ENCODE assay signal across 18 cellular contexts in the genomic region with DNA sequence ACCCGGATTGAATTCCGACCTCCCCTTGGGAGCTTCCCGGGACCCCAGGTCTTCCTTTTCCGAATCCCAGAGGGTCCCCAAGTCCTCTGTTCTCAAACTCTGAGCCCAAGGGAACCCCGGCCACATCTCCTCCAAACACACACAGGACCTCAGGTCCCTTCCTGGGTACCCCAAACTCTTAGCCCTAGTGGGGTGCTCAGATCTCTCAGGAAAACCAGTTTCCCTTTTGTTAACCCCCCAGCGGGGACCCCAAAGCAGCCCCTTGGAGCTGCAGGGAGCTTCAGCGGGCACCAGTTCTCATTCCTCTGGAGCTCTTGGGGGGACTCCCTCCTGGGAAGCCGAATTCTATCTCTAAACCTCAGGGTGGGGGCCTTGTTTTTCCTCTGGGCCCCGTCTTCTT. TPM values are rescaled to one million over a fixed set of nuclear protein-coding genes. Genes with fewer than 3 reads are reported as not detected.
DNase-seq lines count a peak whose midpoint lies in the region; ATAC-seq, FAIRE-seq and TF ChIP-seq lines count a peak whose summit lies in the region.
"Had no signal": no experiment of that assay in that cellular context is flagged by ENCODE, and none has a peak within 500 bp of the region (broad histone marks: within the 10 kb centered on the region; RNA-seq: fewer than 3 reads in every experiment).

No MANE protein-coding gene starts in this region.

- H3K36me3 ChIP-seq in heart left ventricle = no peaks in the 10 kb centered on the region
- H3K36me3 ChIP-seq: esophagus squamous epithelium, SJSA1 had no signal

- CTCF ChIA-PET in A549 (lab: Yijun Ruan, JAX) = interaction anchor here (1.4 to 4.6 kb wide), 6 partner anchors 12 to 85 kb away, joined by 4 to 45 read pairs (median 7); no protein-coding TSS in a partner anchor
- CTCF ChIA-PET in activated naive CD4-positive, alpha-beta T cell treated with anti-CD3 and anti-CD28 coated beads for 36 hours (lab: Charles Lee) = no interaction called here

- peaks cover 66% of the 10 kb centered on the region for H3K4me1 ChIP-seq in A549
- H3K4me1 ChIP-seq in heart left ventricle = peaks cover 0 to 10% (median 3%) of the 10 kb centered on the region in 12 donors

- H3K36me3 Mint-ChIP-seq in brain = no peaks in the 10 kb centered on the region
- H3K36me3 Mint-ChIP-seq in naive thymus-derived CD8-positive, alpha-beta T cell = peaks cover 0 to 4% (median 0%) of the 10 kb centered on the region in 3 donors
- no peaks in the 10 kb centered on the region for H3K36me3 Mint-ChIP-seq in activated naive CD4-positive, alpha-beta T cell treated with anti-CD3 and anti-CD28 coated beads for 36 hours (ENCODE audit: low read depth)

- H3K9me3 ChIP-seq in A549 (no peaks in the 10 kb centered on the region), heart left ventricle (no peaks in the 10 kb centered on the region)
- H3K9me3 ChIP-seq: esophagus squamous epithelium, mucosa of descending colon, SJSA1 had no signal

- peak overlapping the region; percentile 93 to 97 for H3K27ac ChIP-seq in A549
- H3K27ac ChIP-seq in heart left ventricle = no peak overlapping the region
- H3K27ac ChIP-seq: esophagus squamous epithelium, hepatocyte, KMS-11, SJSA1 had no signal

- peaks cover 17% of the 10 kb centered on the region for H3K4me1 Mint-ChIP-seq in brain
- peaks cover 4 to 9% (median 6%) of the 10 kb centered on the region in 4 donors for H3K4me1 Mint-ChIP-seq in naive thymus-derived CD8-positive, alpha-beta T cell
- H3K4me1 Mint-ChIP-seq in activated naive CD4-positive, alpha-beta T cell treated with anti-CD3 and anti-CD28 coated beads for 36 hours (ENCODE audit: low read depth) = peaks cover 8% of the 10 kb centered on the region

- FAIRE-seq in A549 (lab: Jason Lieb, UNC) = no peak
- FAIRE-seq: urothelium cell line had no signal

- peaks cover 19 to 64% (median 37%) of the 10 kb centered on the region in 9 donors for H3K27me3 ChIP-seq in heart left ventricle

- H3K4me2 ChIP-seq in A549 = peak overlapping the region; percentile 86
- H3K4me2 ChIP-seq: KMS-11 had no signal

- intact Hi-C loops in heart left ventricle (cut with DNase I) = no loop called here
- intact Hi-C loops in activated naive CD4-positive, alpha-beta T cell treated with anti-CD3 and anti-CD28 coated beads for 36 hours (cut with micrococcal nuclease) = no loop called here

- ATAC-seq in A549 = no peak
- ATAC-seq in naive thymus-derived CD8-positive, alpha-beta T cell = no peak
- ATAC-seq in HG02973 (IDR thresholded peaks at IDR 0.05; ENCODE audit: unreplicated experiment) = no peak
- no peak for ATAC-seq in heart left ventricle
- ATAC-seq: mucosa of descending colon had no signal

- POLR2A ChIA-PET in A549 (lab: Yijun Ruan, JAX) = interaction anchor here (1.2 to 1.8 kb wide), 3 partner anchors 10 to 28 kb away, joined by 6 to 7 read pairs (median 6); no protein-coding TSS in a partner anchor
- POLR2A ChIA-PET in naive thymus-derived CD8-positive, alpha-beta T cell (lab: Charles Lee) = no interaction called here

- H3K4me3 ChIP-seq in A549 = peak overlapping the region; percentile 51
- peak overlapping the region in 1 of 12 donors; percentile 3 for H3K4me3 ChIP-seq in heart left ventricle
- H3K4me3 ChIP-seq: hepatocyte, mucosa of descending colon had no signal

- no peak for TF ChIP-seq RAD21 in A549 (conservative IDR thresholded peaks at IDR 0.05 in 1 of 2, IDR thresholded peaks at IDR 0.05 in 1 of 2)

- peaks cover 0 to 2% (median 0%) of the 10 kb centered on the region in 5 experiments for H3K9me3 Mint-ChIP-seq in brain
- H3K9me3 Mint-ChIP-seq in naive thymus-derived CD8-positive, alpha-beta T cell = peaks cover 0 to 3% (median 0%) of the 10 kb centered on the region in 9 donors
- no peaks in the 10 kb centered on the region for H3K9me3 Mint-ChIP-seq in activated naive CD4-positive, alpha-beta T cell treated with anti-CD3 and anti-CD28 coated beads for 36 hours
- H3K9me3 Mint-ChIP-seq: stimulated activated naive CD8-positive, alpha-beta T cell treated with anti-CD3 and anti-CD28 coated beads, Interleukin-15, Interleukin-2, amounts not matched to agents 100 ng/mL and 50 ng/mL, for 24 hours had no signal

- TF ChIP-seq POLR2A in A549 (IDR thresholded peaks at IDR 0.05; ENCODE audit: low read length) = no peak
- no peak for TF ChIP-seq POLR2A in heart left ventricle (IDR thresholded peaks at IDR 0.05)

- 75% methylated on average over 9 of the region's 9 CpGs for WGBS in A549 (ENCODE audit: missing lambda C conversion rate)
- WGBS in heart left ventricle, 4 donors = 71 to 76% (median 74%) methylated on average over 9 of the region's 9 CpGs

- peak overlapping the region in 4 of 5 experiments; percentile 26 to 72 (median 66) for H3K27ac Mint-ChIP-seq in brain
- peak overlapping the region in 1 of 10 donors; percentile 27 for H3K27ac Mint-ChIP-seq in naive thymus-derived CD8-positive, alpha-beta T cell
- no peak overlapping the region for H3K27ac Mint-ChIP-seq in activated naive CD4-positive, alpha-beta T cell treated with anti-CD3 and anti-CD28 coated beads for 36 hours
- H3K27ac Mint-ChIP-seq: stimulated activated naive CD8-positive, alpha-beta T cell treated with anti-CD3 and anti-CD28 coated beads, Interleukin-15, Interleukin-2, amounts not matched to agents 100 ng/mL and 50 ng/mL, for 24 hours had no signal

- H3K4me3 Mint-ChIP-seq in brain = peak overlapping the region; percentile 26 to 75 (median 64)
- H3K4me3 Mint-ChIP-seq in naive thymus-derived CD8-positive, alpha-beta T cell = peak overlapping the region in 8 of 10 donors; percentile 6 to 77 (median 50)
- no peak overlapping the region for H3K4me3 Mint-ChIP-seq in activated naive CD4-positive, alpha-beta T cell treated with anti-CD3 and anti-CD28 coated beads for 36 hours
- H3K4me3 Mint-ChIP-seq: stimulated activated naive CD8-positive, alpha-beta T cell treated with anti-CD3 and anti-CD28 coated beads, Interleukin-15, Interleukin-2, amounts not matched to agents 100 ng/mL and 50 ng/mL, for 24 hours had no signal

- TF ChIP-seq EP300 in A549 (IDR thresholded peaks at IDR 0.05) = no peak

- TF ChIP-seq CTCF in A549 (IDR thresholded peaks at IDR 0.05) = no peak
- TF ChIP-seq CTCF in GM20000 (IDR thresholded peaks at IDR 0.05; ENCODE audit: extremely low read depth, missing control alignments) = no peak
- no peak for TF ChIP-seq CTCF in brain (conservative IDR thresholded peaks at IDR 0.05)
- TF ChIP-seq CTCF in heart left ventricle (IDR thresholded peaks at IDR 0.05) = no peak

- DNase-seq in A549 (ENCODE audit: low read depth in 1 of 2, low spot score in 1 of 2) (no peak), GM20000 (ENCODE audit: low spot score) (peak; percentile 45), DMS 273 (lab: John Stamatoyannopoulos, UW; ENCODE audit: unreplicated experiment) (no peak), heart left ventricle (no peak)
- DNase-seq in naive thymus-derived CD8-positive, alpha-beta T cell = no peak
- DNase-seq in activated naive CD4-positive, alpha-beta T cell treated with anti-CD3 and anti-CD28 coated beads for 36 hours = no peak
- DNase-seq: activated CD4-positive, alpha-beta T cell treated with anti-CD3 and anti-CD28 coated beads, Interleukin-2, amount 50 U/mL, for 4 hours; esophagus squamous epithelium; mucosa of descending colon; NCI-H2227 treated with DMSO at 0.1 percent for 48 hours; stimulated activated CD4-positive, alpha-beta T cell treated with anti-CD3 and anti-CD28 coated beads, Interleukin-12 subunit alpha, Interleukin-12 subunit beta, amount 100 ng/mL, for 4 hours had no signal

- H3K27me3 Mint-ChIP-seq in brain = peaks cover 15% of the 10 kb centered on the region
- H3K27me3 Mint-ChIP-seq in naive thymus-derived CD8-positive, alpha-beta T cell = peaks cover 21 to 52% (median 46%) of the 10 kb centered on the region in 5 donors
- H3K27me3 Mint-ChIP-seq in activated naive CD4-positive, alpha-beta T cell treated with anti-CD3 and anti-CD28 coated beads for 36 hours (ENCODE audit: low read depth) = peaks cover 45% of the 10 kb centered on the region

TF ChIP-seq in A549, 52 proteins besides CTCF, POLR2A, EP300 and RAD21:
- no peak for TF ChIP-seq CHD4 (IDR thresholded peaks at IDR 0.05; ENCODE audit: borderline replicate concordance)
- TF ChIP-seq TFCP2L1 (CRISPR knock-in tag; IDR thresholded peaks at IDR 0.05) = no peak; the same call in 1 of the 2 replicates
- no peak for TF ChIP-seq TP53 (CRISPR knock-in tag; IDR thresholded peaks at IDR 0.05)
- TF ChIP-seq, protein P1, sequence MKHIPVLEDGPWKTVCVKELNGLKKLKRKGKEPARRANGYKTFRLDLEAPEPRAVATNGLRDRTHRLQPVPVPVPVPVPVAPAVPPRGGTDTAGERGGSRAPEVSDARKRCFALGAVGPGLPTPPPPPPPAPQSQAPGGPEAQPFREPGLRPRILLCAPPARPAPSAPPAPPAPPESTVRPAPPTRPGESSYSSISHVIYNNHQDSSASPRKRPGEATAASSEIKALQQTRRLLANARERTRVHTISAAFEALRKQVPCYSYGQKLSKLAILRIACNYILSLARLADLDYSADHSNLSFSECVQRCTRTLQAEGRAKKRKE (CRISPR knock-in tag; IDR thresholded peaks at IDR 0.05; ENCODE audit: low read depth) = no peak

RNA-seq across cellular contexts. Expression of a gene that starts 0.8 kb away (rescaled TPM):
- polyA plus RNA-seq in A549 (2011; rRNA removed) (15.6 and 16.2 TPM in 2 replicates), A549 (2017; fragmentation: RNase III; extraction: RNeasy Plus Mini Kit Qiagen cat#74134 plus additional on column Dnase treatment) (4.4 to 8.2 TPM (median 7.3 TPM) in 3 replicates), brain (ENCODE audit: insufficient read depth, low read depth, low replicate concordance) (not detected), heart left ventricle (not detected)
- 11.5 and 18.6 TPM in 2 replicates for polyA plus RNA-seq in A549 (2012; cell fraction: cytosol; rRNA removed)
- polyA plus RNA-seq in A549 (2012; cell fraction: nucleus; rRNA removed) = 18.5 and 21.7 TPM in 2 replicates
- 8.8 and 9.3 TPM in 2 replicates for polyA minus RNA-seq in A549 (2011; rRNA and poly(A)+ RNA removed)
- total RNA-seq in naive thymus-derived CD8-positive, alpha-beta T cell = not detected
- polyA plus RNA-seq in naive thymus-derived CD8-positive, alpha-beta T cell = not detected
- not detected for total RNA-seq in heart left ventricle
- total RNA-seq in activated naive CD4-positive, alpha-beta T cell treated with anti-CD3 and anti-CD28 coated beads for 36 hours = not detected
- total RNA-seq: mucosa of descending colon had no signal
- polyA plus RNA-seq: hepatocyte had no signal

RNA-seq across cellular contexts. Expression of a gene that starts 29.5 kb away (rescaled TPM):
- polyA plus RNA-seq in A549 (2011; rRNA removed) (1.1 and 1.5 TPM in 2 replicates), A549 (2017; fragmentation: RNase III; extraction: RNeasy Plus Mini Kit Qiagen cat#74134 plus additional on column Dnase treatment) (4.6 to 6.9 TPM (median 5.8 TPM) in 3 replicates), brain (ENCODE audit: insufficient read depth, low read depth, low replicate concordance) (4.3 TPM), heart left ventricle (under 1 TPM; 0.06 to 0.15 TPM)
- polyA plus RNA-seq in A549 (2012; cell fraction: cytosol; rRNA removed) = 0.69 and 0.74 TPM in 2 replicates
- polyA plus RNA-seq in A549 (2012; cell fraction: nucleus; rRNA removed) = 3.2 and 5.0 TPM in 2 replicates
- 0.87 and 1.3 TPM in 2 replicates for polyA minus RNA-seq in A549 (2011; rRNA and poly(A)+ RNA removed)
- total RNA-seq in naive thymus-derived CD8-positive, alpha-beta T cell = not detected
- polyA plus RNA-seq in naive thymus-derived CD8-positive, alpha-beta T cell = not detected
- total RNA-seq in heart left ventricle = under 1 TPM in 5 of 9 donors, not detected in 4; 0.02 to 0.22 (median 0.10) TPM
- not detected for total RNA-seq in activated naive CD4-positive, alpha-beta T cell treated with anti-CD3 and anti-CD28 coated beads for 36 hours
- total RNA-seq: esophagus squamous epithelium, SJSA1 had no signal

Comparison
In these comparisons a context has a peak if more than half of its experiments do, and no peak if none do; other contexts are left out.
1. H3K27ac ChIP-seq: peak in A549 (2 of 2); none in heart left ventricle (0 of 12).